In genomic region chr11:2527621-2528291, GRCh38 we compare ENCODE assay signal across 15 cellular contexts.
DNase-seq lines count a peak whose midpoint lies in the region; ATAC-seq and TF ChIP-seq lines count a peak whose summit lies in the region.
"Had no signal": no experiment of that assay in that cellular context is flagged by ENCODE, and none has a peak within 500 bp of the region (broad histone marks: within the 10 kb centered on the region; RNA-seq: fewer than 3 reads in every experiment).

No MANE protein-coding gene starts in this region.

- H3K9me3 Mint-ChIP-seq in natural killer cell: no peaks in the 10 kb centered on the region
- H3K9me3 Mint-ChIP-seq: naive B cell, type B pancreatic cell had no signal

- no peaks in the 10 kb centered on the region for H3K36me3 Mint-ChIP-seq in natural killer cell
- H3K36me3 Mint-ChIP-seq: naive B cell, type B pancreatic cell had no signal

- H3K27ac Mint-ChIP-seq in natural killer cell: no peak overlapping the region

- TF ChIP-seq CTCF in right atrium auricular region (IDR thresholded peaks at IDR 0.05) (no peak), natural killer cell (IDR thresholded peaks at IDR 0.05) (no peak), SK-N-SH (IDR thresholded peaks at IDR 0.05) (no peak)

- no peaks in the 10 kb centered on the region for H3K9me2 ChIP-seq in SK-N-SH

- ATAC-seq in Right ventricle myocardium inferior (no peak), natural killer cell (no peak), GM19467 (IDR thresholded peaks at IDR 0.05; ENCODE audit: unreplicated experiment) (no peak)

- 77% methylated on average over 7 of the region's 22 CpGs for WGBS in SK-N-SH (ENCODE audit: low lambda C conversion rate)

- H3K4me1 Mint-ChIP-seq in natural killer cell: peaks cover 2 to 9% of the 10 kb centered on the region in 2 donors

- H3K4me1 ChIP-seq in right atrium auricular region (peaks cover 0 to 39% of the 10 kb centered on the region in 2 donors), SK-N-SH (ENCODE audit: control insufficient read depth in 1 of 2, insufficient read depth in 2 of 2, low read depth in 1 of 2, low read length in 1 of 2) (peaks cover 0 to 5% of the 10 kb centered on the region in 2 experiments; a peak in 1 of 4 replicates)

- TF ChIP-seq RAD21 in SK-N-SH (IDR thresholded peaks at IDR 0.05; ENCODE audit: low read length): no peak

- H3K79me2 ChIP-seq in SK-N-SH (ENCODE audit: insufficient read depth): no peaks in the 10 kb centered on the region

- POLR2A ChIA-PET in SK-N-SH (lab: Yijun Ruan, JAX): no interaction called here

- no peak overlapping the region for H3K27ac ChIP-seq in right atrium auricular region
- H3K27ac ChIP-seq in SK-N-SH (ENCODE audit: low read depth in 2 of 2, low read length in 1 of 2): no peak overlapping the region

- CTCF ChIA-PET in SK-N-SH (lab: Yijun Ruan, JAX): interaction anchor here (0.6 to 14.0 kb wide), 10 partner anchors 9 to 365 kb away, joined by 3 to 461 read pairs (median 4); no protein-coding TSS in a partner anchor

- TF ChIP-seq EP300 in SK-N-SH (IDR thresholded peaks at IDR 0.05; ENCODE audit: borderline replicate concordance in 1 of 2, low read depth in 1 of 2, low read length in 1 of 2): no peak

- peak; percentile 51 for DNase-seq in Right ventricle myocardium inferior (ENCODE audit: missing footprints)
- DNase-seq in right atrium auricular region (ENCODE audit: low spot score): no peak
- DNase-seq in effector CD4-positive, alpha-beta T cell: peak; percentile 0
- peak; percentile 14 for DNase-seq in natural killer cell
- DNase-seq in NCI-H2196 (lab: John Stamatoyannopoulos, UW; ENCODE audit: unreplicated experiment): no peak
- DNase-seq in NCI-H2081 treated with DMSO at 0.1 percent for 48 hours (lab: John Stamatoyannopoulos, UW): no peak
- DNase-seq in SK-N-SH: no peak
- DNase-seq: effector memory CD4-positive, alpha-beta T cell; foreskin melanocyte; NCI-H146; NCI-H526 treated with DMSO at 0.1 percent for 48 hours; SHP77 had no signal

- H3K4me2 ChIP-seq in SK-N-SH: no peak overlapping the region

- intact Hi-C loops in Right ventricle myocardium inferior (cut with DNase I): loop anchor here (5.0 kb wide), 2 partner anchors 80 to 220 kb away; partner anchors contain the start of gene KCNQ1
- intact Hi-C loops in natural killer cell (cut with micrococcal nuclease): no loop called here

- no peak overlapping the region for H2AFZ ChIP-seq in SK-N-SH (ENCODE audit: low read depth)

- H3K27me3 Mint-ChIP-seq in natural killer cell (ENCODE audit: low read depth in 2 of 2): peaks cover 22 to 30% of the 10 kb centered on the region in 2 donors

- no peak overlapping the region for H3K4me3 ChIP-seq in right atrium auricular region
- H3K4me3 ChIP-seq in SK-N-SH (ENCODE audit: low read depth in 2 of 2, low read length in 1 of 2): no peak overlapping the region

- H4K20me1 ChIP-seq in SK-N-SH (ENCODE audit: insufficient read depth): no peaks in the 10 kb centered on the region

- no peaks in the 10 kb centered on the region for H3K9me3 ChIP-seq in right atrium auricular region
- H3K9me3 ChIP-seq in SK-N-SH: no peaks in the 10 kb centered on the region

- H3K27me3 ChIP-seq in right atrium auricular region (no peaks in the 10 kb centered on the region), SK-N-SH (ENCODE audit: insufficient read depth) (no peaks in the 10 kb centered on the region)

- H3K4me3 Mint-ChIP-seq in natural killer cell: no peak overlapping the region
- H3K4me3 Mint-ChIP-seq: type B pancreatic cell had no signal

- H3K36me3 ChIP-seq in right atrium auricular region (no peaks in the 10 kb centered on the region), SK-N-SH (replicated peaks in 1 of 2; ENCODE audit: control insufficient read depth in 1 of 2, insufficient read depth in 2 of 2, low read length in 1 of 2) (no peaks in the 10 kb centered on the region)

- H3F3A ChIP-seq in SK-N-SH (replicated peaks; ENCODE audit: insufficient read depth): no peaks in the 10 kb centered on the region

- no peak overlapping the region for H3K9ac ChIP-seq in SK-N-SH

TF ChIP-seq in SK-N-SH, 30 proteins besides CTCF, POLR2A, EP300 and RAD21:
- TF ChIP-seq NRF1 (IDR thresholded peaks at IDR 0.05; ENCODE audit: low read depth, low read length) (no peak), FOSL2 (IDR thresholded peaks at IDR 0.05; ENCODE audit: borderline replicate concordance, low read depth) (no peak), SMC3 (IDR thresholded peaks at IDR 0.05; ENCODE audit: low read depth, low read length) (no peak), REST (IDR thresholded peaks at IDR 0.05; ENCODE audit: low read depth, low read length) (no peak), PBX3 (IDR thresholded peaks at IDR 0.05) (no peak)

Comparison
In these comparisons a context has a peak if more than half of its experiments do, and no peak if none do; other contexts are left out.
1. DNase-seq: peak in Right ventricle myocardium inferior (single experiment), effector CD4-positive, alpha-beta T cell (single experiment) and natural killer cell (single experiment); none in right atrium auricular region (single experiment), NCI-H2196 (single experiment), NCI-H2081 treated with DMSO at 0.1 percent for 48 hours (single experiment) and SK-N-SH (single experiment).